ENCODE assay signal across 8 cellular contexts in genomic region chr19:13033819-13034611, GRCh38. TPM values are rescaled to one million over a fixed set of nuclear protein-coding genes. Genes with fewer than 3 reads are reported as not detected.
DNase-seq lines count a peak whose midpoint lies in the region; FAIRE-seq and TF ChIP-seq lines count a peak whose summit lies in the region.

No MANE protein-coding gene starts in this region.

- H3K36me3 ChIP-seq in SK-N-MC (ENCODE audit: insufficient read depth, low read length) (peaks cover 13% of the 10 kb centered on the region), breast epithelium (no peaks in the 10 kb centered on the region), kidney epithelial cell (ENCODE audit: control insufficient read depth, insufficient read depth, low read length) (no peaks in the 10 kb centered on the region)

- no peaks in the 10 kb centered on the region for H3K27me3 ChIP-seq in breast epithelium
- no peaks in the 10 kb centered on the region for H3K27me3 ChIP-seq in kidney epithelial cell (ENCODE audit: control insufficient read depth, insufficient read depth, low read length)

- DNase-seq in DMS53 treated with DMSO at 0.1 percent for 48 hours (lab: John Stamatoyannopoulos, UW; ENCODE audit: unreplicated experiment), result peak; percentile 69
- no peak for DNase-seq in SK-N-MC (ENCODE audit: low read depth, low spot score)
- peak; percentile 77 to 83 for DNase-seq in breast epithelium (ENCODE audit: low spot score in 2 of 2)
- DNase-seq in kidney epithelial cell (ENCODE audit: low read depth), result no peak
- peak; percentile 41 to 49 for DNase-seq in stimulated activated CD4-positive, alpha-beta T cell treated with anti-CD3 and anti-CD28 coated beads, Interleukin-4, amount 100 ng/mL, for 48 hours (ENCODE audit: low read depth in 2 of 2)
- no peak for DNase-seq in H54 (ENCODE audit: insufficient read length, low spot score)
- no peak for DNase-seq in NCI-H1048 (lab: John Stamatoyannopoulos, UW)

- H3K4me3 ChIP-seq in SK-N-MC, result no peak overlapping the region
- H3K4me3 ChIP-seq in breast epithelium, result no peak overlapping the region
- no peak overlapping the region for H3K4me3 ChIP-seq in kidney epithelial cell (ENCODE audit: low read depth, low read length)

- intact Hi-C loops in breast epithelium (cut with DNase I; ENCODE audit: low total_unique reads), result no loop called here

- H3K27ac ChIP-seq in SK-N-MC, result peak overlapping the region; percentile 58; the same call in 1 of the 2 replicates
- peak overlapping the region; percentile 95 for H3K27ac ChIP-seq in breast epithelium

- no peak overlapping the region for H3K9ac ChIP-seq in SK-N-MC (ENCODE audit: insufficient read length)

- TF ChIP-seq CTCF in breast epithelium (IDR thresholded peaks at IDR 0.05), result peak; percentile 50 to 82 (median 65)
- peak; percentile 68 for TF ChIP-seq CTCF in kidney epithelial cell (IDR thresholded peaks at IDR 0.05; ENCODE audit: insufficient read depth, low read length, poor library complexity, severe bottlenecking)

- no peak for TF ChIP-seq POLR2A in breast epithelium (IDR thresholded peaks at IDR 0.05)
- no peak for TF ChIP-seq POLR2A in H54 (IDR thresholded peaks at IDR 0.05; ENCODE audit: low read depth, low read length)

- TF ChIP-seq RAD21 in Ishikawa (IDR thresholded peaks at IDR 0.05; ENCODE audit: low read depth), result peak; percentile 55; the same call in 1 of the 2 replicates

- TF ChIP-seq EP300 in Ishikawa (IDR thresholded peaks at IDR 0.05; ENCODE audit: borderline replicate concordance), result no peak

- H3K9me3 ChIP-seq in SK-N-MC (ENCODE audit: low read depth, low read length) (no peaks in the 10 kb centered on the region), breast epithelium (no peaks in the 10 kb centered on the region)

- FAIRE-seq in H54 (lab: Jason Lieb, UNC), result no peak

- peaks cover 16 to 79% of the 10 kb centered on the region in 2 donors for H3K4me1 ChIP-seq in breast epithelium

TF ChIP-seq in Ishikawa, 13 proteins besides CTCF, POLR2A, EP300 and RAD21:
- TF ChIP-seq TAF1 (IDR thresholded peaks at IDR 0.05; ENCODE audit: low read depth), result no peak
- no peak for TF ChIP-seq YY1 (IDR thresholded peaks at IDR 0.05; ENCODE audit: low read depth)
- peak; percentile 53 for TF ChIP-seq NFIC (IDR thresholded peaks at IDR 0.05)
- peak; percentile 28; the same call in 1 of the 2 replicates for TF ChIP-seq USF1 (IDR thresholded peaks at IDR 0.05)
- TF ChIP-seq CEBPB (IDR thresholded peaks at IDR 0.05), result no peak
- TF ChIP-seq TCF12 (IDR thresholded peaks at IDR 0.05; ENCODE audit: low read depth), result no peak
- no peak for TF ChIP-seq CREB1 (IDR thresholded peaks at IDR 0.05; ENCODE audit: low read depth)
- no peak for TF ChIP-seq FOXM1 (IDR thresholded peaks at IDR 0.05; ENCODE audit: borderline replicate concordance, low read depth)
- TF ChIP-seq EGR1 (IDR thresholded peaks at IDR 0.05), result no peak
- TF ChIP-seq TEAD4 (IDR thresholded peaks at IDR 0.05), result 0 out of 2 replicates have a peak, but pooled peaks have one; percentile 6
- TF ChIP-seq ZBTB7A (IDR thresholded peaks at IDR 0.05; ENCODE audit: low read depth), result no peak
- no peak for TF ChIP-seq REST (IDR thresholded peaks at IDR 0.05; ENCODE audit: low read depth)
- peak; percentile 35; the same call in 1 of the 2 replicates for TF ChIP-seq MAX (IDR thresholded peaks at IDR 0.05)

RNA-seq across cellular contexts. Expression of gene NFIX, which starts 38.7 kb away (rescaled TPM):
- total RNA-seq in breast epithelium, result 10 to 100 TPM; 43.6 to 53.9 (median 52.8) TPM
- 6.7 and 9.7 TPM in 2 replicates for total RNA-seq in kidney epithelial cell

Comparison
In these comparisons a context has a peak if more than half of its experiments do, and no peak if none do; other contexts are left out.
1. DNase-seq: peak in DMS53 treated with DMSO at 0.1 percent for 48 hours (single experiment), breast epithelium (2 of 2) and stimulated activated CD4-positive, alpha-beta T cell treated with anti-CD3 and anti-CD28 coated beads, Interleukin-4, amount 100 ng/mL, for 48 hours (2 of 2); none in SK-N-MC (single experiment), kidney epithelial cell (single experiment), H54 (single experiment) and NCI-H1048 (single experiment).